ENCODE assay signal across 8 cellular contexts in the genomic region with DNA sequence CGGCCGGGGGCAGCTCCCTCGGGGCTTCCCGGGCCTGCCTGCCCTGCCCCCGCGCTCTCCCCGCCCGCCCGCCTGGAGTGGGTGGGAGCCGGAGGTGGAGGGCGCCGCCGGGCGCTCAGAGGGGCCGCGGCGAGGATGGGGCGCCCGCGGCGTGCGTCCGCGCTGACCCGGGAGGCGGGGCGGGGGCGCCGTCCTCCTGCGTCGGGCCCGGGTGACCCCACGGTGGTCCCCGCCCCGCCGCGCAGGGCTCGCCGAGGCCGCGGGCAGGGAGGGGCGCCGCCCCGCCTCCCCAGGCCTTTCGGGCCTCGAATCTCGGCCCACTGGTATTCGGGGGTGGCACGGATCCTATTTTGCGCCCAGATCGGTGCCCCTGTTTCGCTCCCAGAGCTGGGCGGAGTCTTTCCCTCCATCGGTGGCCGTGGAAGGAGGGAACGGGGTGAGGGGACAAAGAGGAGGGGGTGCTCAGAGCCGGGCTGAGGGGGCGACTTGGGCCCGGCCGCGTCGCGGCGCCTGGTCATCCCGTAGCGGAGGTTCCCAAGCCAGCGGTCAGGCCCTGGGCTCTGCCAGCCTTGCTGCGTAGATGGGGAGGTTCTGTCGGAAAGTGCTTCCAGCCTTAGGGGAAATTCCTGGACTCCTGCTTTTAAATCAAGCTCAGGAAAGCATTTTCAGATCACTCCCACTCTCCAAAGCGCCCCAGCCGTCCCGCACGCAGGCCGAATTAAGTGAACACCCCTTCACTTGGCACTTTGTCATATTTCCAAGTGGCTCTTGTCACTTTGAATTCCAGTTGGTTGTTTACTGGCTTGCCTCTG. TPM values are rescaled to one million over a fixed set of nuclear protein-coding genes. Genes with fewer than 3 reads are reported as not detected.
A peak's percentile ranks its signal among the peaks of the same experiment; 100 is the strongest.
DNase-seq lines count a peak whose midpoint lies in the region; ATAC-seq and TF ChIP-seq lines count a peak whose summit lies in the region.

No MANE protein-coding gene starts in this region.

- H3K4me1 Mint-ChIP-seq in T-helper 2 cell treated with Interferon-gamma antibody and Interleukin-4, amounts not matched to agents 5 μg/mL and 100 μg/mL, for 36 hours (ENCODE audit: low read depth): peaks cover 21% of the 10 kb centered on the region

- H3K4me3 Mint-ChIP-seq in T-helper 2 cell treated with Interferon-gamma antibody and Interleukin-4, amounts not matched to agents 5 μg/mL and 100 μg/mL, for 36 hours: peak overlapping the region; percentile 58

- intact Hi-C loops in mucosa of descending colon (cut with DNase I, micrococcal nuclease): no loop called here

- H3K4me1 ChIP-seq in esophagus (ENCODE audit: control insufficient read depth in 2 of 2, insufficient read depth in 2 of 2, low read length in 1 of 2): peaks cover 2 to 3% of the 10 kb centered on the region in 2 donors
- H3K4me1 ChIP-seq in mucosa of descending colon (ENCODE audit: low read depth): peaks cover 10% of the 10 kb centered on the region
- H3K4me1 ChIP-seq in thoracic aorta (ENCODE audit: control insufficient read depth in 1 of 2, low read depth in 2 of 2): peaks cover 21 to 47% of the 10 kb centered on the region in 2 donors

- TF ChIP-seq CTCF in mucosa of descending colon (IDR thresholded peaks at IDR 0.05) (no peak), thoracic aorta (IDR thresholded peaks at IDR 0.05) (no peak)

- no peak overlapping the region for H3K27ac Mint-ChIP-seq in T-helper 2 cell treated with Interferon-gamma antibody and Interleukin-4, amounts not matched to agents 5 μg/mL and 100 μg/mL, for 36 hours

- H3K36me3 ChIP-seq in esophagus (ENCODE audit: control insufficient read depth in 2 of 2, insufficient read depth in 2 of 2, low read length in 1 of 2): no peaks in the 10 kb centered on the region
- H3K36me3 ChIP-seq in mucosa of descending colon (ENCODE audit: low read depth): no peaks in the 10 kb centered on the region
- H3K36me3 ChIP-seq in thoracic aorta: no peaks in the 10 kb centered on the region

- peaks cover 3% of the 10 kb centered on the region for H3K27me3 Mint-ChIP-seq in T-helper 2 cell treated with Interferon-gamma antibody and Interleukin-4, amounts not matched to agents 5 μg/mL and 100 μg/mL, for 36 hours (ENCODE audit: low read depth)

- H3K9me3 ChIP-seq in esophagus (ENCODE audit: control insufficient read depth in 2 of 2, insufficient read depth in 1 of 2, low read depth in 1 of 2, low read length in 1 of 2) (no peaks in the 10 kb centered on the region), mucosa of descending colon (no peaks in the 10 kb centered on the region), thoracic aorta (no peaks in the 10 kb centered on the region)

- ATAC-seq in GM19463 (IDR thresholded peaks at IDR 0.05; ENCODE audit: unreplicated experiment) (peak; percentile 60), HG03469 (IDR thresholded peaks at IDR 0.05; ENCODE audit: unreplicated experiment) (peak; percentile 30), mucosa of descending colon (peak; percentile 68), thoracic aorta (ENCODE audit: insufficient number of reproducible peaks, low FRiP score, low read depth) (peak; percentile 81)

- H3K4me3 ChIP-seq in esophagus (ENCODE audit: low read depth in 1 of 2, low read length in 2 of 2): peak overlapping the region; percentile 86 to 88
- peak overlapping the region; percentile 92 for H3K4me3 ChIP-seq in mucosa of descending colon
- H3K4me3 ChIP-seq in thoracic aorta: peak overlapping the region; percentile 78

- WGBS in esophagus, 2 donors: 3 to 5% methylated on average over 63 to 74 of the region's 74 CpGs

- DNase-seq in DMS79 treated with DMSO at 0.1 percent for 48 hours (lab: John Stamatoyannopoulos, UW) (peak; percentile 53), mucosa of descending colon (peak; percentile 44 to 74 (median 66)), thoracic aorta (ENCODE audit: low spot score) (no peak)
- no peak for DNase-seq in T-helper 2 cell treated with Interferon-gamma antibody and Interleukin-4, amounts not matched to agents 5 μg/mL and 100 μg/mL, for 36 hours (ENCODE audit: low spot score)
- DNase-seq in stimulated activated CD4-positive, alpha-beta T cell treated with anti-CD3 and anti-CD28 coated beads, Interleukin-1b, Interleukin-23, amount 100 ng/mL, for 48 hours: no peak

- no peaks in the 10 kb centered on the region for H3K9me3 Mint-ChIP-seq in T-helper 2 cell treated with Interferon-gamma antibody and Interleukin-4, amounts not matched to agents 5 μg/mL and 100 μg/mL, for 36 hours

- no peaks in the 10 kb centered on the region for H3K36me3 Mint-ChIP-seq in T-helper 2 cell treated with Interferon-gamma antibody and Interleukin-4, amounts not matched to agents 5 μg/mL and 100 μg/mL, for 36 hours (ENCODE audit: low read depth)

- H3K27ac ChIP-seq in esophagus (ENCODE audit: low read depth in 2 of 2, low read length in 1 of 2): peak overlapping the region; percentile 96 to 99
- peak overlapping the region; percentile 92 to 99 for H3K27ac ChIP-seq in thoracic aorta

- H3K27me3 ChIP-seq in esophagus (ENCODE audit: control insufficient read depth in 1 of 2, insufficient read depth in 2 of 2, low read length in 2 of 2) (no peaks in the 10 kb centered on the region), thoracic aorta (replicated peaks; ENCODE audit: insufficient read depth) (no peaks in the 10 kb centered on the region)

RNA-seq across cellular contexts. Expression of a gene that starts 0.5 kb away (rescaled TPM):
- polyA plus RNA-seq in esophagus: 10 to 100 TPM; 17.2 to 28.6 TPM
- total RNA-seq in mucosa of descending colon (100 to 1,000 TPM in 1 of 3 donors, 10 to 100 TPM in 2; 58.6 to 112 (median 65.9) TPM), thoracic aorta (10 to 100 TPM; 47.8 to 64.5 TPM)

RNA-seq across cellular contexts. Expression of a gene that starts 17.9 kb away (rescaled TPM):
- polyA plus RNA-seq in esophagus: 10 to 100 TPM in 1 of 2 donors, 1 to 10 TPM in 1; 7.6 to 17.4 TPM
- 10 to 100 TPM; 40.4 to 45.5 (median 42.6) TPM for total RNA-seq in mucosa of descending colon
- 100 to 1,000 TPM in 1 of 2 donors, 10 to 100 TPM in 1; 93.7 to 114 TPM for total RNA-seq in thoracic aorta

Comparison
In these comparisons a context has a peak if more than half of its experiments do, and no peak if none do; other contexts are left out.
1. DNase-seq: peak in DMS79 treated with DMSO at 0.1 percent for 48 hours (single experiment) and mucosa of descending colon (3 of 3); none in T-helper 2 cell treated with Interferon-gamma antibody and Interleukin-4, amounts not matched to agents 5 μg/mL and 100 μg/mL, for 36 hours (single experiment), thoracic aorta (single experiment) and stimulated activated CD4-positive, alpha-beta T cell treated with anti-CD3 and anti-CD28 coated beads, Interleukin-1b, Interleukin-23, amount 100 ng/mL, for 48 hours (single experiment).
2. ATAC-seq: peak in every context shown above with its lines; median percentile 81 in thoracic aorta; 68 in mucosa of descending colon; 60 in GM19463; 30 in HG03469.
3. Peak in every context shown above with its lines, with median percentiles within 50 percentile points of each other: H3K4me3 ChIP-seq.